ENCODE assay signal across 9 cellular contexts in the genomic region with DNA sequence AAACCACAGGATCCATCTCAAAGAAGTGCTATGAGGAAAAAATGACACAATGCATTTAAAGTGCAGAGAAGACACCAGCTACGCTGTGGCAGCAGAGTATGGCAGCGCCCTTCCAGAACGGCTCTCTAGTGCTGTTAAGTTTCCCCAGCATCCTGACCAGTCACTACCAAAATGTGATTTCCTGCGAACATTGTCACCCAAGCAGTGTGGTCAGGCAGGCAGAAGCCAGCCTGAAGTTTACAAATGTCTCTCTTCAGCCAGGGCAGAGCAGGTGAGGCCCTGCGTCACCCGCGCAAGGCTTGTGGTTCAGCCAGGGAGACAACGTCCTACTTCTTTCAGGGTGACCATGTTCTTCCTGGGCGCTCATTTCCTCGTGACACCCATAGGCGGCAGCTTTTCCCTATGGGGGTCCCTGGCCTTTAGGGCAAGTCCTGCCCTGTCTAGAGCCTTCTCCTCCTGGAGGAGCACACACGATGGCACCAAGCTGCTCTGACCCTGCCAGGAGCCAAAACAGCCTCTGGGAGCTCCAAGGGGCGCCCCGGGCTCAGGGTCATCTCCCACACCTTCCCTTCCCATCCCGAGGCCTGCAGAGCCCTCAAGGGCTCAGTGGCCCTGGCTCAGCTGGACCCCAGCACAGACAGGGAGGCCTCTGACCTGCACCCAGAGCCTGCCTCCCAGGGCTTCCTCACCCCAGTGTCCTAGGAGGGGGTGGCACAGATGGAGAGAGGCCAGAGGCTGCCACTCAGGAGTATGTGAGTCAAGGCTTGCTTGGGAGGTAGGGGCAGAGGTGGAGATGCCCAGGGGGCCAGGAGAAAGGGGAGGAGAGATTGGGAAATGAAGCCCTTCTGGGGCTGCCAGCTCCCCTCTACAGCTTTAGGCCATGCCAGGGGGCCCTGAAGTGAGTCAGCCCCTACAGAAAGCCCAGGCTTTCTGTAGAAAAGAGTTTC. TPM values are rescaled to one million over a fixed set of nuclear protein-coding genes. Genes with fewer than 3 reads are reported as not detected.
A peak's percentile ranks its signal among the peaks of the same experiment; 100 is the strongest.
DNase-seq lines count a peak whose midpoint lies in the region; ATAC-seq and TF ChIP-seq lines count a peak whose summit lies in the region.
"Had no signal": no experiment of that assay in that cellular context is flagged by ENCODE, and none has a peak within 500 bp of the region (broad histone marks: within the 10 kb centered on the region; RNA-seq: fewer than 3 reads in every experiment).

No MANE protein-coding gene starts in this region.

- H3K36me3 ChIP-seq in lower lobe of right lung = no peaks in the 10 kb centered on the region
- H3K36me3 ChIP-seq in stomach smooth muscle (ENCODE audit: control insufficient read depth in 2 of 2, insufficient read depth in 2 of 2, low read length in 2 of 2) = no peaks in the 10 kb centered on the region

- no peaks in the 10 kb centered on the region for H3K9me3 Mint-ChIP-seq in activated T-cell treated with anti-CD3 and anti-CD28 coated beads, Interleukin-2, amount 50 U/mL, for 4 hours

- H3K27me3 ChIP-seq in lower lobe of right lung (ENCODE audit: low read depth) (no peaks in the 10 kb centered on the region), stomach smooth muscle (ENCODE audit: control insufficient read depth in 1 of 2, insufficient read depth in 2 of 2, low read length in 2 of 2) (no peaks in the 10 kb centered on the region), dorsolateral prefrontal cortex (no peaks in the 10 kb centered on the region)

- H3K4me3 ChIP-seq in lower lobe of right lung (no peak overlapping the region), stomach smooth muscle (ENCODE audit: low read length in 2 of 2) (no peak overlapping the region), dorsolateral prefrontal cortex (no peak overlapping the region)

- H3K9me3 ChIP-seq in lower lobe of right lung = no peaks in the 10 kb centered on the region
- no peaks in the 10 kb centered on the region for H3K9me3 ChIP-seq in stomach smooth muscle (ENCODE audit: control insufficient read depth in 2 of 2, low read length in 2 of 2)

- ATAC-seq in activated T-cell treated with anti-CD3 and anti-CD28 coated beads, Interleukin-2, amount 50 U/mL, for 4 hours = peak; percentile 57 to 58
- no peak for ATAC-seq in lower lobe of right lung

- no peaks in the 10 kb centered on the region for H3K27me3 Mint-ChIP-seq in activated T-cell treated with anti-CD3 and anti-CD28 coated beads, Interleukin-2, amount 50 U/mL, for 4 hours (ENCODE audit: low read depth)

- peak; percentile 34 for DNase-seq in NK-92 treated with Interleukin-12 subunit alpha and Interleukin-12 subunit beta, amount 100 ng/mL, for 24 hours (lab: John Stamatoyannopoulos, UW)
- DNase-seq in NK-92 (lab: John Stamatoyannopoulos, UW; ENCODE audit: unreplicated experiment) (no peak), lower lobe of right lung (no peak), dorsolateral prefrontal cortex (no peak), posterior cingulate gyrus (no peak), KG1 (lab: John Stamatoyannopoulos, UW) (no peak)
- DNase-seq in activated T-cell treated with anti-CD3 and anti-CD28 coated beads, Interleukin-2, amount 50 U/mL, for 4 hours = peak; percentile 17
- DNase-seq: kidney glomerular epithelial cell had no signal

- H3K4me3 Mint-ChIP-seq in activated T-cell treated with anti-CD3 and anti-CD28 coated beads, Interleukin-2, amount 50 U/mL, for 4 hours = peak overlapping the region; percentile 56

- intact Hi-C loops in lower lobe of right lung (cut with DNase I) = no loop called here
- intact Hi-C loops in dorsolateral prefrontal cortex (cut with DNase I) = no loop called here
- intact Hi-C loops in posterior cingulate gyrus (cut with DNase I) = no loop called here

- TF ChIP-seq CTCF in lower lobe of right lung (IDR thresholded peaks at IDR 0.05) (no peak), dorsolateral prefrontal cortex (IDR thresholded peaks at IDR 0.05 in 54 of 56, conservative IDR thresholded peaks at IDR 0.05 in 2 of 56; ENCODE audit: low read depth in 1 of 56, partially characterized antibody in 56 of 56) (no peak)

- H3K27ac ChIP-seq in lower lobe of right lung (peak overlapping the region; percentile 92), stomach smooth muscle (ENCODE audit: low read length) (peak overlapping the region; percentile 31), dorsolateral prefrontal cortex (peak overlapping the region in 10 of 59 donors; percentile 14 to 82 (median 36))

- no peak overlapping the region for H3K9ac ChIP-seq in stomach smooth muscle (ENCODE audit: low read length in 2 of 2)

- peaks cover 78% of the 10 kb centered on the region for H3K4me1 ChIP-seq in lower lobe of right lung
- H3K4me1 ChIP-seq in stomach smooth muscle (ENCODE audit: control insufficient read depth, insufficient read depth, low read length) = peaks cover 33% of the 10 kb centered on the region

- H3K36me3 Mint-ChIP-seq in activated T-cell treated with anti-CD3 and anti-CD28 coated beads, Interleukin-2, amount 50 U/mL, for 4 hours (ENCODE audit: insufficient read depth) = no peaks in the 10 kb centered on the region

- H3K4me1 Mint-ChIP-seq in activated T-cell treated with anti-CD3 and anti-CD28 coated beads, Interleukin-2, amount 50 U/mL, for 4 hours (ENCODE audit: low read depth) = peaks cover 32% of the 10 kb centered on the region

RNA-seq across cellular contexts. Expression of a gene that starts 41.9 kb away (rescaled TPM):
- 100 to 1,000 TPM; 562 to 636 (median 595) TPM for total RNA-seq in activated T-cell treated with anti-CD3 and anti-CD28 coated beads, Interleukin-2, amount 50 U/mL, for 4 hours
- total RNA-seq in lower lobe of right lung (159 TPM), dorsolateral prefrontal cortex (100 to 1,000 TPM in 75 of 120 experiments, 10 to 100 TPM in 45; 60.5 to 148 (median 104) TPM)

Comparison
In these comparisons a context has a peak if more than half of its experiments do, and no peak if none do; other contexts are left out.
1. DNase-seq: peak in NK-92 treated with Interleukin-12 subunit alpha and Interleukin-12 subunit beta, amount 100 ng/mL, for 24 hours (single experiment) and activated T-cell treated with anti-CD3 and anti-CD28 coated beads, Interleukin-2, amount 50 U/mL, for 4 hours (single experiment); none in NK-92 (single experiment), lower lobe of right lung (single experiment), dorsolateral prefrontal cortex (0 of 10), posterior cingulate gyrus (0 of 10) and KG1 (single experiment).
2. ATAC-seq: peak in activated T-cell treated with anti-CD3 and anti-CD28 coated beads, Interleukin-2, amount 50 U/mL, for 4 hours (2 of 2); none in lower lobe of right lung (0 of 2).